In the genomic region with DNA sequence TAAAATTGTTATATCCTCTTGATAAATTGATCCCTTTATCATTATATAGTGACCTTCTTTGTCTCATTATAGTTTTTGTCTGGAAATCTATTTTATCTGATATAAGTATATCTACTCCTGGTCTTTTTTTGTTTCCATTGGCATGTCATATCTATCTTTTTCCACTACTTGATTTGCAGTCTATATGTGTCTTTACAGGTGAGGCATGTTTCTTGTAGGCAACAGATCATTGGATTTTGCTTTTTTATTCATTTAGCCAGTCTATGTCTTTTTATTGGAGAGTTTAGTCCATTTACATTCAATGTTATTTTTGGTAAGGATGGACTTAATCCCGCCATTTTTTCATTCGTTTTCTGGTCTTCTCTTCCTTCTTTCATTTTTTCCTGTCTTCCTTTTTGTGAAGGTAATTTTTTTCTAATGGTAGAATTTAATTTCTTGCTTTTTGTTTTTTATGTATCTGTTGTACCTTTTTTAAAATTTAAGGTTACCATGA, we compare ENCODE assay signal across 10 cellular contexts.
"Had no signal": no experiment of that assay in that cellular context is flagged by ENCODE, and none has a peak within 500 bp of the region (broad histone marks: within the 10 kb centered on the region; RNA-seq: fewer than 3 reads in every experiment).

No MANE protein-coding gene starts in this region.

- FAIRE-seq: H1, H54, HepG2 had no signal

- H3K27ac Mint-ChIP-seq: GM23338, H9, HFFc6, IgD-negative memory B cell had no signal

- H2AFZ ChIP-seq: GM23338 had no signal

- H3K4me2 ChIP-seq: GM23338 had no signal

- H3K4me3 ChIP-seq: GM23338 had no signal

- DNase-seq: H9, HCEC 1CT, HFFc6, KG1 had no signal

- H3K4me1 Mint-ChIP-seq: GM23338, H9, IgD-negative memory B cell had no signal

- H3K27ac ChIP-seq: HL-60 had no signal

- H3K4me3 Mint-ChIP-seq: GM23338, H9, HFFc6, IgD-negative memory B cell had no signal
